25 cellular contexts compared by ENCODE assay signal in the genomic region with DNA sequence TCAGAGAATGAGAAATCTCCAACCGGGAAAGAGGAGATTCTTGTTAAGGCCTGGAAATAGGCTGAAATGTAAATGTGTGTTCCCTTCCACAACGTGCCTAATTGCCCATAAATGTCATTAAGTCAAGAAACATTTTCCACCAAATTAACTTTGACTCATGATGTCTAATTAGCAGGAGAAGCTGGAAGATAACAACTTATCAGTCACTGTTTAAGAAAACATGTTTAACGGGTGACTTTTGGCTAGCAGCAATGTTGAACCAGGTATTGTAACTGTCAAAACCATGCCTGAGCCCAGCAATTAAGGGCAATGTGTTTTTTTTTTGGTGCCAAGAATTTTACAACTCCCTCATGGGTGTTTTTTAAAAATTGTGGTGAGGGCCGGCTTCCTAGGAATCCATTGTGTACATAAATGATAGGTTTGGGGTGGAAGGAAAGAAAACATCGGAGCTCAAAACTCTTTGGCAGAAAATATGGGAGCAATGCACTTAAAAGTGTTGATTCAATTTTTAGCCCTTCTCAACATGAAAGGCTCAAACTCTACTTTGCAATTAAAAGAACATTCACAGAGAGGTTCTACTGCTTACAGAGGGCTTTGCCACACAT.
DNase-seq lines count a peak whose midpoint lies in the region; ATAC-seq and TF ChIP-seq lines count a peak whose summit lies in the region.
"Had no signal": no experiment of that assay in that cellular context is flagged by ENCODE, and none has a peak within 500 bp of the region (broad histone marks: within the 10 kb centered on the region; RNA-seq: fewer than 3 reads in every experiment).

No MANE protein-coding gene starts in this region.

- no peaks in the 10 kb centered on the region for H3K27me3 Mint-ChIP-seq in glutamatergic neuron (ENCODE audit: unreplicated experiment)

- H3K4me1 ChIP-seq in DND-41 (ENCODE audit: insufficient read depth, low read length), result no peaks in the 10 kb centered on the region
- peaks cover 20% of the 10 kb centered on the region for H3K4me1 ChIP-seq in MM.1S (ENCODE audit: low read length)
- H3K4me1 ChIP-seq: Caco-2 had no signal

- H3F3A ChIP-seq in MM.1S (ENCODE audit: insufficient read depth, low read length), result 0 out of 2 replicates have a peak, but pooled peaks cover 4% of the 10 kb centered on the region

- no peaks in the 10 kb centered on the region for H3K9me3 ChIP-seq in DND-41 (ENCODE audit: insufficient read depth, low read length, severe bottlenecking)
- no peaks in the 10 kb centered on the region for H3K9me3 ChIP-seq in MM.1S (replicated peaks; ENCODE audit: insufficient read depth, low read length)
- H3K9me3 ChIP-seq: Caco-2 had no signal

- H3K9me3 Mint-ChIP-seq in glutamatergic neuron (ENCODE audit: unreplicated experiment), result peaks cover 10% of the 10 kb centered on the region
- H3K9me3 Mint-ChIP-seq: CD4-positive, alpha-beta memory T cell; IgD-negative memory B cell; T-cell had no signal

- no peak overlapping the region for H3K9ac ChIP-seq in DND-41 (ENCODE audit: low read depth, low read length)
- no peak overlapping the region for H3K9ac ChIP-seq in MM.1S (ENCODE audit: low read length)

- H3K27ac ChIP-seq in DND-41 (ENCODE audit: low read length) (no peak overlapping the region), MM.1S (ENCODE audit: low read length) (no peak overlapping the region)
- H3K27ac ChIP-seq: HL-60, RWPE1 had no signal

- H3K27me3 ChIP-seq in DND-41 (ENCODE audit: insufficient read depth, low read length, poor library complexity) (peaks cover 9% of the 10 kb centered on the region), MM.1S (replicated peaks; ENCODE audit: insufficient read depth, low read length) (no peaks in the 10 kb centered on the region)

- H3K36me3 ChIP-seq in DND-41 (ENCODE audit: insufficient read depth, low read length) (no peaks in the 10 kb centered on the region), MM.1S (replicated peaks; ENCODE audit: insufficient read depth, low read length) (no peaks in the 10 kb centered on the region)

- H4K20me1 ChIP-seq in DND-41 (ENCODE audit: insufficient read depth, low read length) (no peaks in the 10 kb centered on the region), MM.1S (ENCODE audit: insufficient read depth, low read length) (no peaks in the 10 kb centered on the region)

- H3K9me2 ChIP-seq in MM.1S (replicated peaks; ENCODE audit: insufficient read depth, low read length), result no peaks in the 10 kb centered on the region

- peak overlapping the region; percentile 38 for H3K4me3 Mint-ChIP-seq in glutamatergic neuron (ENCODE audit: unreplicated experiment)
- H3K4me3 Mint-ChIP-seq: CD4-positive, alpha-beta memory T cell; IgD-negative memory B cell; T-cell had no signal

- H3K27ac Mint-ChIP-seq in glutamatergic neuron (ENCODE audit: unreplicated experiment), result peak overlapping the region; percentile 75
- H3K27ac Mint-ChIP-seq: CD4-positive, alpha-beta memory T cell; IgD-negative memory B cell had no signal

- ATAC-seq in DND-41 (ENCODE audit: insufficient read depth, low read depth) (no peak), GM21367 (IDR thresholded peaks at IDR 0.05; ENCODE audit: unreplicated experiment) (no peak), GM18517 (IDR thresholded peaks at IDR 0.05; ENCODE audit: unreplicated experiment) (no peak)
- ATAC-seq: GM12878, HCT116, Panc1, T-cell had no signal

- H3K36me3 Mint-ChIP-seq in glutamatergic neuron (ENCODE audit: unreplicated experiment), result no peaks in the 10 kb centered on the region
- H3K36me3 Mint-ChIP-seq: CD4-positive, alpha-beta memory T cell; IgD-negative memory B cell; T-cell had no signal

- H3K4me3 ChIP-seq in DND-41 (ENCODE audit: low read depth in 1 of 2, low read length in 2 of 2) (no peak overlapping the region), MM.1S (ENCODE audit: low read length) (no peak overlapping the region)
- H3K4me3 ChIP-seq: GM12878 had no signal

- H3K79me2 ChIP-seq in DND-41 (ENCODE audit: insufficient read depth, low read length), result no peaks in the 10 kb centered on the region
- H3K79me2 ChIP-seq in MM.1S (ENCODE audit: low read length), result no peaks in the 10 kb centered on the region

- TF ChIP-seq CTCF in DND-41 (IDR thresholded peaks at IDR 0.05; ENCODE audit: borderline replicate concordance, extremely low read depth, low read length, poor library complexity, severe bottlenecking) (no peak), MM.1S (IDR thresholded peaks at IDR 0.05; ENCODE audit: low read length) (no peak), glutamatergic neuron (IDR thresholded peaks at IDR 0.05; ENCODE audit: partially characterized antibody, unreplicated experiment) (no peak)

- 0 out of 2 replicates have a peak overlapping the region, but pooled peaks have one; percentile 31 for H2AFZ ChIP-seq in DND-41 (ENCODE audit: low read depth, low read length)
- H2AFZ ChIP-seq in MM.1S (ENCODE audit: low read length), result peak overlapping the region; percentile 12; the same call in 1 of the 2 replicates

- peaks cover 29% of the 10 kb centered on the region for H3K4me1 Mint-ChIP-seq in glutamatergic neuron (ENCODE audit: low read depth, unreplicated experiment)
- H3K4me1 Mint-ChIP-seq: IgD-negative memory B cell, T-cell had no signal

- no peak for DNase-seq in DND-41
- no peak for DNase-seq in MM.1S
- DNase-seq in NCI-H2081 treated with DMSO at 0.1 percent for 48 hours (lab: John Stamatoyannopoulos, UW), result peak; percentile 43
- no peak for DNase-seq in glutamatergic neuron
- DNase-seq in LoVo (ENCODE audit: low spot score), result no peak
- DNase-seq: C1 segment of cervical spinal cord; Caco-2; CD4-positive, alpha-beta memory T cell; EL; GDM1; NCI-H1092 treated with DMSO at 0.1 percent for 48 hours; NCI-H187; NCI-H2107; NCI-H510A; NCI-H82; SHP77; T-cell had no signal

- no peak overlapping the region for H3K4me2 ChIP-seq in DND-41 (ENCODE audit: insufficient read depth, low read length)
- H3K4me2 ChIP-seq in MM.1S (ENCODE audit: low read depth, low read length), result no peak overlapping the region
